Comparison of ENCODE assay signal across 8 cellular contexts in the genomic region with DNA sequence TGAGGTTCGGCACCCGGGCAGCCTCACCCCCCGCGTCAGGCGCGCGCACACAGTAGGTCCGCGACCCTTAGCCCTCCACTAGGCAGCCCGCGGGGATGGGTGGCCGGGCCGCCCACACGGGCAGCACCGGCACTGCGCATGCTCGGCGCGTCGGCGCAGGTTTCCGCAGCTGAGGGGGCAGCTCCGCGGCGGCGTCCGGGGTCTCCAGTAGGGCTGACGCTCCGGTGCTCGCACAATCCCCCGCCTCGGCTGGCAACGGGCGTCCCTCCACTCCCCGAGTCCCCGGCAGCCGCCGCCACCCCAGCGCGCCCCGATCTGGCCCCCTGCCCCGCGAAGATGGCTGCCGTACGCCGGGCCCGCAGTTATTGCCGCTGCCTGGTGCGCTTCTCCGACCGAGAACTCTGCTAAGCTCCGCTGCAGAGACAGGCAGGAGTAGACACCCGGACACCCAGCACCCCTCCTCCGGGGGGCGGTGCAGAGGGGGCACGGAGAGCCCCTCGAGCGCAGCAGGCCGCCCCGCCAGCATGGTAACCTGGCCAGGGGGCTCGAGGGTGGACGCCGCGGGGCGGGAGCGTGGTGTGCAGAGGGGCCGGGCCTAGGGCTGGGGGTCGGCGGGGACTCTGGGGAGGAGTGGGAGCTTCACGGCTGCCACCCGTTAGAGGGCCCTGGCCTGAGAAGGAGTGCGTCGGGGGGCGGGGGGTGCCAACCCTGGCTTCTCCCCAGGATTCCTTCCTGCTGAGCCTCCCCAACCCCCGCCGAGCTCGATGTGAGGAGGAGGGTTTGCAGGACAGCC. TPM values are rescaled to one million over a fixed set of nuclear protein-coding genes. Genes with fewer than 3 reads are reported as not detected.
DNase-seq lines count a peak whose midpoint lies in the region; ATAC-seq and TF ChIP-seq lines count a peak whose summit lies in the region.

TSS of gene FBXO9 (plus strand) at position 139 of the 793 bp plus-strand sequence. CDS start at position 525, 386 bp downstream.

- H3K27me3 ChIP-seq in OCI-LY3 (ENCODE audit: low read depth, low read length), result no peaks in the 10 kb centered on the region
- no peaks in the 10 kb centered on the region for H3K27me3 ChIP-seq in stomach smooth muscle (ENCODE audit: control insufficient read depth in 1 of 2, insufficient read depth in 2 of 2, low read length in 2 of 2)

- H3K9me3 ChIP-seq in OCI-LY3 (ENCODE audit: insufficient read depth, low read length) (no peaks in the 10 kb centered on the region), stomach smooth muscle (ENCODE audit: control insufficient read depth in 2 of 2, low read length in 2 of 2) (no peaks in the 10 kb centered on the region)

- H3K36me3 ChIP-seq in OCI-LY3 (replicated peaks; ENCODE audit: low read depth, low read length), result peaks cover 4% of the 10 kb centered on the region
- H3K36me3 ChIP-seq in stomach smooth muscle (ENCODE audit: control insufficient read depth in 2 of 2, insufficient read depth in 2 of 2, low read length in 2 of 2), result no peaks in the 10 kb centered on the region

- intact Hi-C loops in CD14-positive monocyte (cut with micrococcal nuclease), result no loop called here

- H3K4me1 Mint-ChIP-seq in CD14-positive monocyte (peaks cover 53% of the 10 kb centered on the region), neural crest cell (peaks cover 40% of the 10 kb centered on the region)

- H3K27ac Mint-ChIP-seq in CD14-positive monocyte (peak within 1 kb of the TSS; percentile 89 to 99 (median 97)), neural crest cell (ENCODE audit: unreplicated experiment) (peak within 1 kb of the TSS; percentile 99)

- TF ChIP-seq CTCF in CD14-positive monocyte (IDR thresholded peaks at IDR 0.05) (no peak), OCI-LY3 (IDR thresholded peaks at IDR 0.05; ENCODE audit: low read depth, low read length) (no peak), fibroblast of the aortic adventitia (IDR thresholded peaks at IDR 0.05; ENCODE audit: insufficient read depth, low read length) (no peak), neural crest cell (conservative IDR thresholded peaks at IDR 0.05) (no peak)

- H3K79me2 ChIP-seq in OCI-LY3 (ENCODE audit: low read length), result peaks cover 35% of the 10 kb centered on the region

- peak within 1 kb of the TSS; percentile 79 for H3K4me2 ChIP-seq in OCI-LY3 (ENCODE audit: low read length)

- H3K4me3 ChIP-seq in OCI-LY3 (ENCODE audit: low read length) (peak within 1 kb of the TSS; percentile 80), fibroblast of the aortic adventitia (ENCODE audit: low read depth, low read length) (peak within 1 kb of the TSS; percentile 84), stomach smooth muscle (ENCODE audit: low read length in 2 of 2) (peak within 1 kb of the TSS; percentile 92 to 99)

- peak; percentile 70 for TF ChIP-seq POLR2A in GM19193 (IDR thresholded peaks at IDR 0.05; ENCODE audit: extremely low read depth, insufficient read depth, insufficient read length)

- ATAC-seq in HG03354 (IDR thresholded peaks at IDR 0.05; ENCODE audit: poor library complexity, severe bottlenecking, unreplicated experiment), result peak; percentile 54

- 0 out of 2 replicates have a peak, but pooled peaks cover 7% of the 10 kb centered on the region for H4K20me1 ChIP-seq in OCI-LY3 (ENCODE audit: insufficient read depth, low read length)

- peak; percentile 52 for DNase-seq in CD14-positive monocyte (ENCODE audit: low spot score)
- peak; percentile 73 for DNase-seq in activated T-helper 1 cell treated with Interleukin-2 at 50 U/mL for 16 hours (ENCODE audit: low read depth)
- no peak for DNase-seq in fibroblast of the aortic adventitia (ENCODE audit: low read depth)
- peak; percentile 69 for DNase-seq in neural crest cell (ENCODE audit: low read depth, low spot score)

- peaks cover 46% of the 10 kb centered on the region for H3K4me1 ChIP-seq in OCI-LY3 (ENCODE audit: low read length)
- H3K4me1 ChIP-seq in stomach smooth muscle (ENCODE audit: control insufficient read depth, insufficient read depth, low read length), result peaks cover 15% of the 10 kb centered on the region

- no peaks in the 10 kb centered on the region for H3K9me3 Mint-ChIP-seq in CD14-positive monocyte
- no peaks in the 10 kb centered on the region for H3K9me3 Mint-ChIP-seq in neural crest cell

- H3K36me3 Mint-ChIP-seq in CD14-positive monocyte, result no peaks in the 10 kb centered on the region
- H3K36me3 Mint-ChIP-seq in neural crest cell (ENCODE audit: low read depth), result no peaks in the 10 kb centered on the region

- H3K27me3 Mint-ChIP-seq in CD14-positive monocyte (ENCODE audit: low read depth in 3 of 3) (peaks cover 3 to 5% (median 4%) of the 10 kb centered on the region in 3 donors), neural crest cell (ENCODE audit: low read depth) (no peaks in the 10 kb centered on the region)

- peak within 1 kb of the TSS; percentile 92 for H2AFZ ChIP-seq in OCI-LY3 (ENCODE audit: low read depth, low read length)

- peak within 1 kb of the TSS; percentile 98 to 100 for H3K4me3 Mint-ChIP-seq in CD14-positive monocyte
- H3K4me3 Mint-ChIP-seq in neural crest cell, result peak within 1 kb of the TSS; percentile 99

- peak within 1 kb of the TSS; percentile 60 for H3K27ac ChIP-seq in OCI-LY3 (ENCODE audit: low read length)
- H3K27ac ChIP-seq in stomach smooth muscle (ENCODE audit: low read length), result peak within 1 kb of the TSS; percentile 79

- H3K9ac ChIP-seq in OCI-LY3 (ENCODE audit: low read length) (peak within 1 kb of the TSS; percentile 78), stomach smooth muscle (ENCODE audit: low read length in 2 of 2) (peak within 1 kb of the TSS; percentile 78 to 91)

RNA-seq across cellular contexts. Expression of gene FBXO9, which starts in this region (rescaled TPM):
- 10 to 100 TPM; 47.7 to 61.5 TPM for polyA plus RNA-seq in CD14-positive monocyte
- total RNA-seq in fibroblast of the aortic adventitia (ENCODE audit: low replicate concordance) (45.1 and 109 TPM in 2 replicates), neural crest cell (48.3 and 62.4 TPM in 2 replicates)
